In the genomic region with DNA sequence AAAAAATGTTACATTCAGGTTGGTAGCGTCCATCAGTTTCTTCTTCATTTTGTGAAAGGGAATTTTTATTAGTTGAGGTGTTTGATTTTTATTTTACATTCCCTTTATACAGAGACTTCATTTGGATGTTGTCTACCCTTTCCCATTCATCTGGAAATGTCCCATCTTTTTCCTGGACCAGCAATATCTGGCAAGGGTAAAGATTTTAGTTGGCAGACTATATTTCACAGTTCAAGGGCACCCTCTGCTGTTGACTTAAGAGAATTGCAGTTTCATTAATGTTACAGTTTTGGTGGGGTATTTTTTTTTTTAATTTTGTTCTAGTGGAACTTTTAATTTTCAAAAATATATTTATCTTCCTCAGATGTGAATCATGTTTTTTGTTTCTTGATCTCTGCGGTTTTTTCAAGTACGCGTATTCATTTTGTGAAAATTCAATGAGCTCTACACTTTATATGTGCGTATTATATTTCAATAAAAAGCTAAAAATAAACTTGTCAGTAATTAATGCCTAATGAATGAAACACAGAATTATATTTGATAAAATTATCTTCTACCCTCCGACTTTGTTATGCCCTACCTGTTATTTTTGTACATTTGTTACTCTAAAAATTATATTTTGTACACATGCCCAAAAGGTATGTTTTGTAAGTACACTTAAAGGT, we compare ENCODE assay signal across 8 cellular contexts.
DNase-seq lines count a peak whose midpoint lies in the region; ATAC-seq and TF ChIP-seq lines count a peak whose summit lies in the region.

No MANE protein-coding gene starts in this region.

- no peak for ATAC-seq in GM19452 (IDR thresholded peaks at IDR 0.05; ENCODE audit: unreplicated experiment)

- H3K4me3 ChIP-seq in MM.1S (ENCODE audit: low read length) (no peak overlapping the region), WI38 (ENCODE audit: low read depth, low read length) (no peak overlapping the region), transverse colon (no peak overlapping the region)

- WGBS in transverse colon (ENCODE audit: low coverage in 1 of 2), 2 donors, result 33 to 61% methylated on average over 6 of the region's 6 CpGs

- no peak for TF ChIP-seq POLR2A in transverse colon (IDR thresholded peaks at IDR 0.05)

- H4K20me1 ChIP-seq in MM.1S (ENCODE audit: insufficient read depth, low read length), result no peaks in the 10 kb centered on the region

- no peaks in the 10 kb centered on the region for H3K9me3 ChIP-seq in MM.1S (replicated peaks; ENCODE audit: insufficient read depth, low read length)
- H3K9me3 ChIP-seq in transverse colon, result peaks cover 2 to 12% of the 10 kb centered on the region in 2 donors

- no peak overlapping the region for H3K27ac ChIP-seq in MM.1S (ENCODE audit: low read length)
- no peak overlapping the region for H3K27ac ChIP-seq in transverse colon

- H2AFZ ChIP-seq in MM.1S (ENCODE audit: low read length), result no peak overlapping the region

- in situ Hi-C loops in transverse colon (cut with MboI; ENCODE audit: low pct_ligation_motif_present in 1 of 4, low pct_unique_long_range_greater_than_20kb in 1 of 4, low sequenced_read_pairs in 3 of 4), result loop anchor here in 2 of 4 donors (25.0 kb wide), 1 partner anchor 770 kb away; the partner anchor contains the start of genes KLHDC10 (in 2 of the 2) and ZC3HC1 (in 2 of the 2)

- peak; percentile 43 for DNase-seq in DMS79 treated with DMSO at 0.1 percent for 48 hours (lab: John Stamatoyannopoulos, UW)
- no peak for DNase-seq in DMS79 (lab: John Stamatoyannopoulos, UW)
- DNase-seq in MM.1S, result peak; percentile 35
- peak; percentile 59 for DNase-seq in iPS-NIHi11 (ENCODE audit: low spot score)
- no peak for DNase-seq in transverse colon
- no peak for DNase-seq in occipital lobe (lab: John Stamatoyannopoulos, UW)

- H3K4me1 ChIP-seq in MM.1S (ENCODE audit: low read length), result no peaks in the 10 kb centered on the region
- no peaks in the 10 kb centered on the region for H3K4me1 ChIP-seq in transverse colon

- no peak for TF ChIP-seq EP300 in transverse colon (IDR thresholded peaks at IDR 0.05; ENCODE audit: low read depth)

- intact Hi-C loops in transverse colon (cut with DNase I; ENCODE audit: low total_unique reads), result no loop called here

- no peaks in the 10 kb centered on the region for H3K79me2 ChIP-seq in MM.1S (ENCODE audit: low read length)

- H3K4me2 ChIP-seq in MM.1S (ENCODE audit: low read depth, low read length), result no peak overlapping the region

- no peak overlapping the region for H3K9ac ChIP-seq in MM.1S (ENCODE audit: low read length)

- H3K27me3 ChIP-seq in MM.1S (replicated peaks; ENCODE audit: insufficient read depth, low read length), result no peaks in the 10 kb centered on the region
- H3K27me3 ChIP-seq in transverse colon, result no peaks in the 10 kb centered on the region

- H3K36me3 ChIP-seq in MM.1S (replicated peaks; ENCODE audit: insufficient read depth, low read length), result no peaks in the 10 kb centered on the region
- no peaks in the 10 kb centered on the region for H3K36me3 ChIP-seq in transverse colon

- H3F3A ChIP-seq in MM.1S (ENCODE audit: insufficient read depth, low read length), result no peaks in the 10 kb centered on the region

- H3K9me2 ChIP-seq in MM.1S (replicated peaks; ENCODE audit: insufficient read depth, low read length), result no peaks in the 10 kb centered on the region

- peak; percentile 84 for TF ChIP-seq CTCF in MM.1S (IDR thresholded peaks at IDR 0.05; ENCODE audit: low read length)
- peak; percentile 24; the same call in 1 of the 2 replicates for TF ChIP-seq CTCF in WI38 (IDR thresholded peaks at IDR 0.05; ENCODE audit: low read depth, low read length)
- peak; percentile 68 to 74 (median 74) for TF ChIP-seq CTCF in transverse colon (IDR thresholded peaks at IDR 0.05)

Comparison
In these comparisons a context has a peak if more than half of its experiments do, and no peak if none do; other contexts are left out.
1. DNase-seq: peak in DMS79 treated with DMSO at 0.1 percent for 48 hours (single experiment), MM.1S (single experiment) and iPS-NIHi11 (single experiment); none in DMS79 (single experiment), transverse colon (single experiment) and occipital lobe (single experiment).
2. CTCF ChIP-seq: peak in every context shown above with its lines; median percentile 84 in MM.1S; 74 in transverse colon; 24 in WI38.